Comparison of ENCODE assay signal across 8 cellular contexts in the genomic region with DNA sequence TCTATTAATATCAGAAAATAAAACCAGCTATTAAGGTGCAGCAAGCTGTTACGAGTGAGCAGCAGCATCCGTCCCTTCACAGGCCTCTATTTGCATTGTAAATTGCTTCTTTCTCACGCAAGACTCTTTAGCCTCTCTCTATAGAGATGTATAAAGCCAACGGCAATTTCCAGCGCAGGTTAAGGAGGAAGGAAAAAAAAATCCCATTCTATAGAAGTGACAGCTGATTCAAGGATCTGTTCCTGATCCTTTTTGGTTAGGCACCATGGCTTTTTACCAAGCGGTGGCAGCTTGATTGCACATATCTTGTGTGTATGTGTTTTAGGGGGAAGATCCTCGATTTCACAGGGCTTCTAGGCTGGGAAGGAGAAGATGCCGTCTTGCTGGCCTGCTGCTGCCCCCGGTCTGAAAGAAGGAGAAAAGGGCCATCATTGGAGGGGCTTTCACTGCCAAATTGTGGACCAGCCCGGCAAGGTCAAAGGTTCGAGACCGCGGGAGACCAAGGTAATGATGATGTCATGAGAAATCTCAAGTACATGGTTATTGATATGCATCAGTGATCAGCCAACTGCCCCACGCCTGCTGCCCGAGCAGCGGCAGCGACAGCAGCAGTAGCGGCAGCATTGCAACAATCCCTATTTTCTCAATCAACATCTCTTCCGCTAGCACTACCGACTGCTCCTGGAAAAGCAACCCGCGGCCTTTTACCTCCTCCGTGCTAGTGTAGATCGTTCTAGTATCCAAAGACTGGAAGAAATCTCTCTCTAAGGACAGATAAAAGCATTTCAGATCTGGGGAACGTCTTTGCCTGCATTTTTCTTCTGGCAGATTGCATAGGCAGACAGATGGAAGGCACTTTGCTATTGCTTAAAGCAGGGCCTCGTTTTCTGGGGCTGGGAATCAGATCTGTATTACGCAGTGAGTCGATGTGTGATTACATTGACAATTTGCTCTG.
A peak's percentile ranks its signal among the peaks of the same experiment; 100 is the strongest.
DNase-seq lines count a peak whose midpoint lies in the region; TF ChIP-seq lines count a peak whose summit lies in the region.

No MANE protein-coding gene starts in this region.

- TF ChIP-seq POLR2A in NB4 (IDR thresholded peaks at IDR 0.05; ENCODE audit: extremely low read depth, insufficient read length) = no peak

- DNase-seq in DMS153 treated with DMSO at 0.1 percent for 48 hours (lab: John Stamatoyannopoulos, UW; ENCODE audit: unreplicated experiment) = peak; percentile 19
- no peak for DNase-seq in DMS153 (lab: John Stamatoyannopoulos, UW)
- DNase-seq in H7 = peak; percentile 61
- peak; percentile 60 for DNase-seq in NB4 (ENCODE audit: low read depth)
- DNase-seq in choroid plexus epithelial cell (ENCODE audit: low read depth) = no peak
- peak; percentile 70 for DNase-seq in pons (ENCODE audit: low spot score)
- no peak for DNase-seq in NCI-H1694 treated with DMSO at 0.1 percent for 48 hours (lab: John Stamatoyannopoulos, UW)
- DNase-seq in NOMO-1 treated with DMSO at 0.1 percent for 48 hours (lab: John Stamatoyannopoulos, UW; ENCODE audit: unreplicated experiment) = no peak

- TF ChIP-seq CTCF in NB4 (IDR thresholded peaks at IDR 0.05; ENCODE audit: low read depth, low read length) (no peak), choroid plexus epithelial cell (conservative IDR thresholded peaks at IDR 0.05; ENCODE audit: low read depth, low read length) (no peak)

- H3K4me3 ChIP-seq in H7 (ENCODE audit: insufficient read depth, low read depth, low read length) (peak overlapping the region; percentile 8; the same call in 1 of the 2 replicates), NB4 (ENCODE audit: low read depth, low read length) (peak overlapping the region; percentile 72), choroid plexus epithelial cell (ENCODE audit: low read depth, low read length) (peak overlapping the region; percentile 48)

- H3K27me3 ChIP-seq in H7 (ENCODE audit: control insufficient read depth, insufficient read depth, low read length) = peaks cover 79% of the 10 kb centered on the region

- H3K36me3 ChIP-seq in H7 (replicated peaks; ENCODE audit: control insufficient read depth, insufficient read depth, low read length) = no peaks in the 10 kb centered on the region

Comparison
In these comparisons a context has a peak if more than half of its experiments do, and no peak if none do; other contexts are left out.
1. DNase-seq: peak in DMS153 treated with DMSO at 0.1 percent for 48 hours (single experiment), H7 (single experiment), NB4 (single experiment) and pons (single experiment); none in DMS153 (single experiment), choroid plexus epithelial cell (single experiment), NCI-H1694 treated with DMSO at 0.1 percent for 48 hours (single experiment) and NOMO-1 treated with DMSO at 0.1 percent for 48 hours (single experiment).
2. H3K4me3 ChIP-seq: peak in every context shown above with its lines; median percentile 72 in NB4; 48 in choroid plexus epithelial cell; 8 in H7.